1 cellular context compared by ENCODE assay signal in genomic region chr3:4753073-4753691, GRCh38.
TF ChIP-seq lines count a peak whose summit lies in the region.

No MANE protein-coding gene starts in this region.

TF ChIP-seq in HepG2, 621 proteins besides CTCF, POLR2A, EP300 and RAD21 (continued from another document):
- TF ChIP-seq ZNF710 (CRISPR knock-in tag; IDR thresholded peaks at IDR 0.05; ENCODE audit: borderline replicate concordance) (no peak), KDM5B (CRISPR knock-in tag; IDR thresholded peaks at IDR 0.05; ENCODE audit: borderline replicate concordance) (no peak), SIX1 (CRISPR knock-in tag; IDR thresholded peaks at IDR 0.05; ENCODE audit: borderline replicate concordance) (no peak), ZBTB38 (CRISPR knock-in tag; IDR thresholded peaks at IDR 0.05) (peak; percentile 80), SETDB1 (CRISPR knock-in tag; IDR thresholded peaks at IDR 0.05; ENCODE audit: borderline replicate concordance) (no peak), ZNF414 (CRISPR knock-in tag; IDR thresholded peaks at IDR 0.05) (no peak), ZNF234 (CRISPR knock-in tag; conservative IDR thresholded peaks at IDR 0.05) (no peak), RELA (CRISPR knock-in tag; IDR thresholded peaks at IDR 0.05) (no peak), ZNF687 (CRISPR knock-in tag; IDR thresholded peaks at IDR 0.05) (peak; percentile 2; the same call in 1 of the 2 replicates)
